Comparison of ENCODE assay signal across 25 cellular contexts in genomic region chr4:172412851-172413250, GRCh38.
"Had no signal": no experiment of that assay in that cellular context is flagged by ENCODE, and none has a peak within 500 bp of the region (broad histone marks: within the 10 kb centered on the region; RNA-seq: fewer than 3 reads in every experiment).

No MANE protein-coding gene starts in this region.

- H3K27ac ChIP-seq: Peyer's patch, RWPE1, SJCRH30 had no signal

- H3K4me3 Mint-ChIP-seq: activated CD8-positive, alpha-beta T cell treated with anti-CD3 and anti-CD28 coated beads, Interleukin-2, amount 10 ng/mL, durations not matched to agents 7 days and 5 days; activated naive CD4-positive, alpha-beta T cell treated with anti-CD3 and anti-CD28 coated beads, Interleukin-2, amount 50 U/mL, for 24 hours; central memory CD8-positive, alpha-beta T cell; IgD-negative memory B cell; T-cell had no signal

- ATAC-seq: activated CD4-positive, CD25-positive, alpha-beta regulatory T cell treated with anti-CD3 and anti-CD28 coated beads, Interleukin-2, amount 50 U/mL, for 24 hours; activated CD8-positive, alpha-beta T cell treated with anti-CD3 and anti-CD28 coated beads, Interleukin-2, amount 10 ng/mL, durations not matched to agents 7 days and 5 days; T-cell had no signal

- H3K27me3 ChIP-seq: Peyer's patch, SJCRH30 had no signal

- H3K4me1 ChIP-seq: Peyer's patch, SJCRH30 had no signal

- H3K9me3 ChIP-seq: Peyer's patch, SJCRH30 had no signal

- H3K36me3 ChIP-seq: Peyer's patch, SJCRH30 had no signal

- H3K9me3 Mint-ChIP-seq: activated naive CD4-positive, alpha-beta T cell treated with anti-CD3 and anti-CD28 coated beads, Interleukin-2, amount 50 U/mL, for 24 hours; IgD-negative memory B cell had no signal

- H3K27ac Mint-ChIP-seq: activated CD8-positive, alpha-beta T cell treated with anti-CD3 and anti-CD28 coated beads, Interleukin-2, amount 10 ng/mL, durations not matched to agents 7 days and 5 days; activated naive CD4-positive, alpha-beta T cell treated with anti-CD3 and anti-CD28 coated beads, Interleukin-2, amount 50 U/mL, for 24 hours; IgD-negative memory B cell; T-cell had no signal

- DNase-seq: activated CD4-positive, alpha-beta T cell treated with anti-CD3 and anti-CD28 coated beads for 4 hours; activated CD4-positive, alpha-beta T cell treated with anti-CD3 and anti-CD28 coated beads, Interleukin-2, amount 50 U/mL, for 4 hours; activated CD8-positive, alpha-beta memory T cell treated with anti-CD3 and anti-CD28 coated beads, Interleukin-2, amount 50 U/mL, for 48 hours; activated CD8-positive, alpha-beta T cell treated with anti-CD3 and anti-CD28 coated beads, Interleukin-2, amount 10 ng/mL, durations not matched to agents 7 days and 5 days; activated effector memory CD4-positive, alpha-beta T cell treated with Interleukin-2 at 50 U/mL for 16 hours; activated naive CD4-positive, alpha-beta T cell; activated T-cell treated with anti-CD3 and anti-CD28 coated beads, Interleukin-2, amount 50 U/mL, for 1 hour; aorta; KG1; MM.1S; NCI-H1105; NCI-H1436; NCI-H1694 treated with DMSO at 0.1 percent for 48 hours; NCI-H2029 treated with DMSO at 0.1 percent for 48 hours; NCI-H510A treated with DMSO at 0.1 percent for 48 hours; NK-92 treated with Interleukin-12 subunit alpha and Interleukin-12 subunit beta, amount 100 ng/mL, for 24 hours; Peyer's patch; Right ventricle myocardium superior; SJCRH30; T-cell had no signal

- H3K4me1 Mint-ChIP-seq: activated naive CD4-positive, alpha-beta T cell treated with anti-CD3 and anti-CD28 coated beads, Interleukin-2, amount 50 U/mL, for 24 hours; central memory CD8-positive, alpha-beta T cell; IgD-negative memory B cell; T-cell had no signal

- H3K27me3 Mint-ChIP-seq: activated naive CD4-positive, alpha-beta T cell treated with anti-CD3 and anti-CD28 coated beads, Interleukin-2, amount 50 U/mL, for 24 hours; central memory CD8-positive, alpha-beta T cell; IgD-negative memory B cell; T-cell had no signal

- H3K4me3 ChIP-seq: Peyer's patch, SJCRH30 had no signal

- H3K36me3 Mint-ChIP-seq: activated naive CD4-positive, alpha-beta T cell treated with anti-CD3 and anti-CD28 coated beads, Interleukin-2, amount 50 U/mL, for 24 hours; IgD-negative memory B cell; T-cell had no signal
